Comparison of ENCODE assay signal across 19 cellular contexts in the genomic region with DNA sequence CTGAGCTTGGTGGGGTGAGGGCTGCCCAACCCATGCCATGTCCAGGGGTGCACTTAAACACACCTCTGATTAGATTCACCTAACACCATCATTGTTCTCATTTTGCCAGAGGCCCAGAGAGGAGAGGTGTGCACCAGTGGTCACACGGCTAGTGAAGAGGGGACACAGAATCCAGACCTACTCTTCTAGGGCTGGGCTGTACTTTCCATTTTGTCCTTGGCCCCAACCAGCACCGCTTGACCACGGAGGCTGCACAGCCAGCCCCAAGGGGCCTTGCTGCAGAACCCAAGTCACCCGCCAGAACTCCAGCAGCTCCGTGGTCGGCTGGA. TPM values are rescaled to one million over a fixed set of nuclear protein-coding genes. Genes with fewer than 3 reads are reported as not detected.
DNase-seq lines count a peak whose midpoint lies in the region; ATAC-seq and TF ChIP-seq lines count a peak whose summit lies in the region.
"Had no signal": no experiment of that assay in that cellular context is flagged by ENCODE, and none has a peak within 500 bp of the region (broad histone marks: within the 10 kb centered on the region; RNA-seq: fewer than 3 reads in every experiment).

No MANE protein-coding gene starts in this region.

- peak overlapping the region; percentile 62 for H3K4me3 ChIP-seq in BLaER1
- peak overlapping the region; percentile 76 for H3K4me3 ChIP-seq in OCI-LY7 (ENCODE audit: low read depth, low read length, poor library complexity, severe bottlenecking)
- H3K4me3 ChIP-seq in testis: no peak overlapping the region
- H3K4me3 ChIP-seq: neural progenitor cell had no signal

- H3K27me3 ChIP-seq in BLaER1 (no peaks in the 10 kb centered on the region), testis (no peaks in the 10 kb centered on the region)
- H3K27me3 ChIP-seq: neural progenitor cell, tibial nerve had no signal

- intact Hi-C loops in OCI-LY7 (cut with micrococcal nuclease; ENCODE audit: unreplicated experiment): loop anchor here (1.0 kb wide), 1 partner anchor 13 kb away; no protein-coding TSS in a partner anchor
- intact Hi-C loops in testis (cut with DNase I; ENCODE audit: low total_unique reads): no loop called here

- H2AFZ ChIP-seq in OCI-LY7 (ENCODE audit: low read length): peak overlapping the region; percentile 44; the same call in 1 of the 2 replicates
- H2AFZ ChIP-seq: neural progenitor cell had no signal

- no peaks in the 10 kb centered on the region for H3K36me3 ChIP-seq in BLaER1
- peaks cover 23% of the 10 kb centered on the region for H3K36me3 ChIP-seq in OCI-LY7 (ENCODE audit: insufficient read depth, low read length)
- no peaks in the 10 kb centered on the region for H3K36me3 ChIP-seq in testis (ENCODE audit: low read depth, missing control alignments)
- H3K36me3 ChIP-seq: neural progenitor cell, tibial nerve had no signal

- CTCF ChIA-PET in OCI-LY7 (lab: Charles Lee; ENCODE audit: unreplicated experiment): interaction anchor here (1.5 kb wide), 1 partner anchor 16 kb away, joined by 4 read pairs; no protein-coding TSS in a partner anchor

- POLR2A ChIA-PET in OCI-LY7 (lab: Charles Lee): interaction anchor here (0.6 to 4.3 kb wide), 10 partner anchors 13 to 196 kb away, joined by 3 to 71 read pairs (median 4); no protein-coding TSS in a partner anchor

- peak overlapping the region; percentile 99 to 100 (median 99) for H3K27ac Mint-ChIP-seq in naive B cell
- H3K27ac Mint-ChIP-seq: activated naive CD4-positive, alpha-beta T cell treated with anti-CD3 and anti-CD28 coated beads for 36 hours; mesothelial cell of epicardium; neural progenitor cell had no signal

- TF ChIP-seq POLR2A in testis (IDR thresholded peaks at IDR 0.05): no peak

- no TSS peak for BruUV-seq in OCI-LY7 (replicated peaks; lab: Mats Ljungman, UMichigan)

- H3K9ac ChIP-seq in BLaER1: peak overlapping the region; percentile 78; the same call in 1 of the 2 replicates
- H3K9ac ChIP-seq: neural progenitor cell had no signal

- peak overlapping the region; percentile 89 for H3K27ac ChIP-seq in BLaER1
- H3K27ac ChIP-seq in OCI-LY7 (ENCODE audit: low read depth, low read length, poor library complexity, severe bottlenecking): peak overlapping the region; percentile 95
- H3K27ac ChIP-seq in testis: no peak overlapping the region
- H3K27ac ChIP-seq: neural progenitor cell had no signal

- peaks cover 59 to 89% (median 75%) of the 10 kb centered on the region in 3 donors for H3K4me1 Mint-ChIP-seq in naive B cell
- H3K4me1 Mint-ChIP-seq: CD8-positive, alpha-beta memory T cell; mesothelial cell of epicardium had no signal

- H3K9me2 ChIP-seq in OCI-LY7 (ENCODE audit: insufficient read depth, low read length): no peaks in the 10 kb centered on the region

- peaks cover 12% of the 10 kb centered on the region for H3K9me3 ChIP-seq in BLaER1
- H3K9me3 ChIP-seq in OCI-LY7 (ENCODE audit: low read length): peaks cover 7% of the 10 kb centered on the region; the same call in 1 of the 2 replicates
- H3K9me3 ChIP-seq in testis: no peaks in the 10 kb centered on the region

- H4K20me1 ChIP-seq in BLaER1 (peaks cover 6% of the 10 kb centered on the region), OCI-LY7 (ENCODE audit: insufficient read depth, low read length) (peaks cover 4% of the 10 kb centered on the region; the same call in 1 of the 2 replicates)

- 78 to 100% methylated on average over 1 to 6 of the region's 6 CpGs for WGBS in testis, 2 donors

- H3K27me3 Mint-ChIP-seq in naive B cell: no peaks in the 10 kb centered on the region
- H3K27me3 Mint-ChIP-seq: CD8-positive, alpha-beta memory T cell had no signal

- H3K36me3 Mint-ChIP-seq in naive B cell: peaks cover 0 to 4% of the 10 kb centered on the region in 2 donors
- H3K36me3 Mint-ChIP-seq: CD8-positive, alpha-beta memory T cell; mesothelial cell of epicardium; neural progenitor cell had no signal

- no peak for DNase-seq in OCI-LY7 (ENCODE audit: low spot score)
- no peak for DNase-seq in naive B cell
- DNase-seq in testis: no peak
- DNase-seq: activated CD4-positive, alpha-beta T cell treated with anti-CD3 and anti-CD28 coated beads, Interleukin-2, amount 50 U/mL, for 4 hours; activated naive CD4-positive, alpha-beta T cell treated with anti-CD3 and anti-CD28 coated beads for 36 hours; activated T-cell treated with anti-CD3 and anti-CD28 coated beads for 4 hours; CD8-positive, alpha-beta memory T cell; NCI-H1436 treated with DMSO at 0.1 percent for 48 hours; NCI-H2227 treated with DMSO at 0.1 percent for 48 hours; SW 1271 had no signal

- TF ChIP-seq CTCF in OCI-LY7 (conservative IDR thresholded peaks at IDR 0.05; ENCODE audit: low read length): no peak
- no peak for TF ChIP-seq CTCF in testis (IDR thresholded peaks at IDR 0.05)

- ATAC-seq in GM18519 (IDR thresholded peaks at IDR 0.05; ENCODE audit: low FRiP score, unreplicated experiment): peak; percentile 3
- ATAC-seq in naive B cell (ENCODE audit: low read depth in 2 of 2): peak in 1 of 2 donors; percentile 7
- ATAC-seq in HG03571 (IDR thresholded peaks at IDR 0.05; ENCODE audit: unreplicated experiment): no peak
- ATAC-seq in GM18511 (IDR thresholded peaks at IDR 0.05; ENCODE audit: unreplicated experiment): no peak
- ATAC-seq in HG02852 (IDR thresholded peaks at IDR 0.05; ENCODE audit: unreplicated experiment): no peak

- H3K4me2 ChIP-seq in BLaER1: peak overlapping the region; percentile 94
- H3K4me2 ChIP-seq in OCI-LY7 (ENCODE audit: low read length): peak overlapping the region; percentile 89
- H3K4me2 ChIP-seq: neural progenitor cell had no signal

- peaks cover 0 to 4% (median 0%) of the 10 kb centered on the region in 7 donors for H3K9me3 Mint-ChIP-seq in naive B cell
- H3K9me3 Mint-ChIP-seq: activated naive CD4-positive, alpha-beta T cell treated with anti-CD3 and anti-CD28 coated beads for 36 hours; CD8-positive, alpha-beta memory T cell; neural progenitor cell had no signal

- H3K79me2 ChIP-seq in OCI-LY7 (ENCODE audit: insufficient read depth, low read depth, low read length): peaks cover 44% of the 10 kb centered on the region

- H3K4me3 Mint-ChIP-seq in naive B cell: peak overlapping the region; percentile 93 to 100 (median 98)
- H3K4me3 Mint-ChIP-seq: activated naive CD4-positive, alpha-beta T cell treated with anti-CD3 and anti-CD28 coated beads for 36 hours; CD8-positive, alpha-beta memory T cell; mesothelial cell of epicardium; neural progenitor cell had no signal

- H3K4me1 ChIP-seq in BLaER1 (peaks cover 63% of the 10 kb centered on the region), OCI-LY7 (ENCODE audit: insufficient read depth, low read length, poor library complexity, severe bottlenecking) (peaks cover 71% of the 10 kb centered on the region), testis (no peaks in the 10 kb centered on the region)
- H3K4me1 ChIP-seq: neural progenitor cell, tibial nerve had no signal

RNA-seq across cellular contexts. Expression of gene WDFY4, which starts 0.2 kb away (rescaled TPM):
- total RNA-seq in OCI-LY7 (2014; rRNA removed; shearing (Covaris generic)): 41.6 and 51.5 TPM in 2 replicates
- total RNA-seq in OCI-LY7 (2022) (80.0 and 85.6 TPM in 2 replicates), testis (10 to 100 TPM; 10.2 to 18.4 TPM)
- polyA plus RNA-seq in naive B cell (ENCODE audit: low read depth in 6 of 6) (10 to 100 TPM; 46.5 to 98.0 (median 80.0) TPM), testis (ENCODE audit: insufficient read depth, low read depth, low replicate concordance) (21.5 TPM)
- total RNA-seq: M059J had no signal
- polyA plus RNA-seq: CD8-positive, alpha-beta memory T cell had no signal

Comparison
In these comparisons a context has a peak if more than half of its experiments do, and no peak if none do; other contexts are left out.
1. H3K27ac ChIP-seq: peak in BLaER1 (single experiment) and OCI-LY7 (single experiment); none in testis (0 of 2).
2. H3K4me3 ChIP-seq: peak in BLaER1 (single experiment) and OCI-LY7 (single experiment); none in testis (0 of 2).